Comparison of ENCODE assay signal across 1 cellular context in the genomic region with DNA sequence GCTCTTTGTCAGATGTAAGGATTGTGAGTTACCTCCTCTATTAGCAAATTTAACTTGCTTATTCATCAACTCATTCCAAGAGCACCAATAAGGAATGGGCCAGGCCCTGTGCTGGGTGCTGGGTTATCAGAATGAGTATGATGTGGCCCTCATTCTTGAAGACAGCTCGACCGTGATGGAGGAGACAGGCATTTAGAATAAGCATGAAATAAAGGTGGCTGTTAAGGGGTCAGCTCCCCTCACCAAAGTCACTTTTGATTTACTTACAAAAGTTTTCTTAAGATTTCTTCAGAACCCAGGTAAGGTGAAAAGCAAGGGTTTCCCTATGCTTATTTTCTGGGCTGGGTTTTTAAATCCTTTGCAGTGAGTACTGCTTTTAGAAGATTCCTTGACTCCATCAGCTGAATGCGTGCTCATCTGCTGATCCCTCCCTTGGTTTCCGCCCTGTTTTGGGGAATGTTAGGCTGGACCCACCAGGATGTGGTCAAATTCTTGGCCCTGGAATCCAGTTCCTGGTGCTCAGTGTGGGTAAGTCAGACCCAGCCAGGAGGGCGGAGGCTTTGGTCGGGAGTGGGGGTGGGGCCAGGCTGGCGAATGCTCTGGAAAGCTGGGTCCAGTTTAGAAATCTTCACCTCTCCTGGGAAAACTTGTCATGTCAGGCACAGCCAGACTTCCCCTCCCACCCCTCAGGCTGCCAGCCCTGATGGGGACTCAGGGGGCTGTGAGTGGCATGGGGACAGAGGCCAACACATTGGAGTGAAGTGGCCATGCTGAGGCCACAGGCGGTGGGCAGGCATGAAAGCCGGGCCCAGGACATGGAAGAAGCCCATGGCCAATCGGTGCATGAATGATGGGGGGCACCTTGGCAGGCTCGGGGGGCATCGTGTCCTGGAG.
TF ChIP-seq lines count a peak whose summit lies in the region.

No MANE protein-coding gene starts in this region.

TF ChIP-seq in WTC11, 78 proteins besides CTCF, POLR2A, EP300 and RAD21 (continued from another document):
- TF ChIP-seq, protein P1, sequence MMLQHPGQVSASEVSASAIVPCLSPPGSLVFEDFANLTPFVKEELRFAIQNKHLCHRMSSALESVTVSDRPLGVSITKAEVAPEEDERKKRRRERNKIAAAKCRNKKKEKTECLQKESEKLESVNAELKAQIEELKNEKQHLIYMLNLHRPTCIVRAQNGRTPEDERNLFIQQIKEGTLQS (CRISPR knock-in tag; conservative IDR thresholded peaks at IDR 0.05): no peak
- TF ChIP-seq, protein P2, sequence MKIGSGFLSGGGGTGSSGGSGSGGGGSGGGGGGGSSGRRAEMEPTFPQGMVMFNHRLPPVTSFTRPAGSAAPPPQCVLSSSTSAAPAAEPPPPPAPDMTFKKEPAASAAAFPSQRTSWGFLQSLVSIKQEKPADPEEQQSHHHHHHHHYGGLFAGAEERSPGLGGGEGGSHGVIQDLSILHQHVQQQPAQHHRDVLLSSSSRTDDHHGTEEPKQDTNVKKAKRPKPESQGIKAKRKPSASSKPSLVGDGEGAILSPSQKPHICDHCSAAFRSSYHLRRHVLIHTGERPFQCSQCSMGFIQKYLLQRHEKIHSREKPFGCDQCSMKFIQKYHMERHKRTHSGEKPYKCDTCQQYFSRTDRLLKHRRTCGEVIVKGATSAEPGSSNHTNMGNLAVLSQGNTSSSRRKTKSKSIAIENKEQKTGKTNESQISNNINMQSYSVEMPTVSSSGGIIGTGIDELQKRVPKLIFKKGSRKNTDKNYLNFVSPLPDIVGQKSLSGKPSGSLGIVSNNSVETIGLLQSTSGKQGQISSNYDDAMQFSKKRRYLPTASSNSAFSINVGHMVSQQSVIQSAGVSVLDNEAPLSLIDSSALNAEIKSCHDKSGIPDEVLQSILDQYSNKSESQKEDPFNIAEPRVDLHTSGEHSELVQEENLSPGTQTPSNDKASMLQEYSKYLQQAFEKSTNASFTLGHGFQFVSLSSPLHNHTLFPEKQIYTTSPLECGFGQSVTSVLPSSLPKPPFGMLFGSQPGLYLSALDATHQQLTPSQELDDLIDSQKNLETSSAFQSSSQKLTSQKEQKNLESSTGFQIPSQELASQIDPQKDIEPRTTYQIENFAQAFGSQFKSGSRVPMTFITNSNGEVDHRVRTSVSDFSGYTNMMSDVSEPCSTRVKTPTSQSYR (CRISPR knock-in tag; IDR thresholded peaks at IDR 0.05): no peak
- no peak for TF ChIP-seq ZNF396 (CRISPR knock-in tag; IDR thresholded peaks at IDR 0.05; ENCODE audit: borderline replicate concordance)
- TF ChIP-seq, protein P3, sequence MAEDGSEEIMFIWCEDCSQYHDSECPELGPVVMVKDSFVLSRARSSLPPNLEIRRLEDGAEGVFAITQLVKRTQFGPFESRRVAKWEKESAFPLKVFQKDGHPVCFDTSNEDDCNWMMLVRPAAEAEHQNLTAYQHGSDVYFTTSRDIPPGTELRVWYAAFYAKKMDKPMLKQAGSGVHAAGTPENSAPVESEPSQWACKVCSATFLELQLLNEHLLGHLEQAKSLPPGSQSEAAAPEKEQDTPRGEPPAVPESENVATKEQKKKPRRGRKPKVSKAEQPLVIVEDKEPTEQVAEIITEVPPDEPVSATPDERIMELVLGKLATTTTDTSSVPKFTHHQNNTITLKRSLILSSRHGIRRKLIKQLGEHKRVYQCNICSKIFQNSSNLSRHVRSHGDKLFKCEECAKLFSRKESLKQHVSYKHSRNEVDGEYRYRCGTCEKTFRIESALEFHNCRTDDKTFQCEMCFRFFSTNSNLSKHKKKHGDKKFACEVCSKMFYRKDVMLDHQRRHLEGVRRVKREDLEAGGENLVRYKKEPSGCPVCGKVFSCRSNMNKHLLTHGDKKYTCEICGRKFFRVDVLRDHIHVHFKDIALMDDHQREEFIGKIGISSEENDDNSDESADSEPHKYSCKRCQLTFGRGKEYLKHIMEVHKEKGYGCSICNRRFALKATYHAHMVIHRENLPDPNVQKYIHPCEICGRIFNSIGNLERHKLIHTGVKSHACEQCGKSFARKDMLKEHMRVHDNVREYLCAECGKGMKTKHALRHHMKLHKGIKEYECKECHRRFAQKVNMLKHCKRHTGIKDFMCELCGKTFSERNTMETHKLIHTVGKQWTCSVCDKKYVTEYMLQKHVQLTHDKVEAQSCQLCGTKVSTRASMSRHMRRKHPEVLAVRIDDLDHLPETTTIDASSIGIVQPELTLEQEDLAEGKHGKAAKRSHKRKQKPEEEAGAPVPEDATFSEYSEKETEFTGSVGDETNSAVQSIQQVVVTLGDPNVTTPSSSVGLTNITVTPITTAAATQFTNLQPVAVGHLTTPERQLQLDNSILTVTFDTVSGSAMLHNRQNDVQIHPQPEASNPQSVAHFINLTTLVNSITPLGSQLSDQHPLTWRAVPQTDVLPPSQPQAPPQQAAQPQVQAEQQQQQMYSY (CRISPR knock-in tag; IDR thresholded peaks at IDR 0.05): no peak
- TF ChIP-seq, protein P4, sequence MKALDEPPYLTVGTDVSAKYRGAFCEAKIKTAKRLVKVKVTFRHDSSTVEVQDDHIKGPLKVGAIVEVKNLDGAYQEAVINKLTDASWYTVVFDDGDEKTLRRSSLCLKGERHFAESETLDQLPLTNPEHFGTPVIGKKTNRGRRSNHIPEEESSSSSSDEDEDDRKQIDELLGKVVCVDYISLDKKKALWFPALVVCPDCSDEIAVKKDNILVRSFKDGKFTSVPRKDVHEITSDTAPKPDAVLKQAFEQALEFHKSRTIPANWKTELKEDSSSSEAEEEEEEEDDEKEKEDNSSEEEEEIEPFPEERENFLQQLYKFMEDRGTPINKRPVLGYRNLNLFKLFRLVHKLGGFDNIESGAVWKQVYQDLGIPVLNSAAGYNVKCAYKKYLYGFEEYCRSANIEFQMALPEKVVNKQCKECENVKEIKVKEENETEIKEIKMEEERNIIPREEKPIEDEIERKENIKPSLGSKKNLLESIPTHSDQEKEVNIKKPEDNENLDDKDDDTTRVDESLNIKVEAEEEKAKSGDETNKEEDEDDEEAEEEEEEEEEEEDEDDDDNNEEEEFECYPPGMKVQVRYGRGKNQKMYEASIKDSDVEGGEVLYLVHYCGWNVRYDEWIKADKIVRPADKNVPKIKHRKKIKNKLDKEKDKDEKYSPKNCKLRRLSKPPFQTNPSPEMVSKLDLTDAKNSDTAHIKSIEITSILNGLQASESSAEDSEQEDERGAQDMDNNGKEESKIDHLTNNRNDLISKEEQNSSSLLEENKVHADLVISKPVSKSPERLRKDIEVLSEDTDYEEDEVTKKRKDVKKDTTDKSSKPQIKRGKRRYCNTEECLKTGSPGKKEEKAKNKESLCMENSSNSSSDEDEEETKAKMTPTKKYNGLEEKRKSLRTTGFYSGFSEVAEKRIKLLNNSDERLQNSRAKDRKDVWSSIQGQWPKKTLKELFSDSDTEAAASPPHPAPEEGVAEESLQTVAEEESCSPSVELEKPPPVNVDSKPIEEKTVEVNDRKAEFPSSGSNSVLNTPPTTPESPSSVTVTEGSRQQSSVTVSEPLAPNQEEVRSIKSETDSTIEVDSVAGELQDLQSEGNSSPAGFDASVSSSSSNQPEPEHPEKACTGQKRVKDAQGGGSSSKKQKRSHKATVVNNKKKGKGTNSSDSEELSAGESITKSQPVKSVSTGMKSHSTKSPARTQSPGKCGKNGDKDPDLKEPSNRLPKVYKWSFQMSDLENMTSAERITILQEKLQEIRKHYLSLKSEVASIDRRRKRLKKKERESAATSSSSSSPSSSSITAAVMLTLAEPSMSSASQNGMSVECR (CRISPR knock-in tag; IDR thresholded peaks at IDR 0.05; ENCODE audit: borderline replicate concordance): no peak
